Comparison of ENCODE assay signal across 8 cellular contexts in genomic region chr2:156341482-156342251, GRCh38. TPM values are rescaled to one million over a fixed set of nuclear protein-coding genes. Genes with fewer than 3 reads are reported as not detected.
DNase-seq lines count a peak whose midpoint lies in the region; ATAC-seq and TF ChIP-seq lines count a peak whose summit lies in the region.

No MANE protein-coding gene starts in this region.

- H3K36me3 ChIP-seq in duodenal mucosa (ENCODE audit: control insufficient read depth in 1 of 2, insufficient read depth in 2 of 2, low read length in 2 of 2), result no peaks in the 10 kb centered on the region
- H3K36me3 ChIP-seq in lower lobe of right lung, result no peaks in the 10 kb centered on the region

- H3K9ac ChIP-seq in duodenal mucosa (ENCODE audit: low read depth in 1 of 2, low read length in 2 of 2), result peak overlapping the region; percentile 86 to 99

- no peaks in the 10 kb centered on the region for H3K9me3 ChIP-seq in duodenal mucosa (ENCODE audit: control insufficient read depth in 1 of 2, low read length in 2 of 2)
- H3K9me3 ChIP-seq in lower lobe of right lung, result no peaks in the 10 kb centered on the region

- intact Hi-C loops in activated CD4-positive, alpha-beta memory T cell treated with anti-CD3 and anti-CD28 coated beads for 36 hours (cut with micrococcal nuclease), result loop anchor here (1.0 to 2.0 kb wide), 7 partner anchors 9 to 919 kb away; partner anchors contain the start of genes GPD2 and NR4A2
- intact Hi-C loops in lower lobe of right lung (cut with DNase I), result no loop called here

- no peak for TF ChIP-seq CTCF in lower lobe of right lung (IDR thresholded peaks at IDR 0.05)

- peak overlapping the region; percentile 99 for H3K27ac Mint-ChIP-seq in activated CD4-positive, alpha-beta memory T cell treated with anti-CD3 and anti-CD28 coated beads for 36 hours

- CTCF ChIA-PET in activated CD4-positive, alpha-beta memory T cell treated with anti-CD3 and anti-CD28 coated beads for 36 hours (lab: Charles Lee), result interaction anchor here (0.9 to 1.6 kb wide), 9 partner anchors 9 to 965 kb away, joined by 3 to 13 read pairs (median 5); partner anchors contain the start of gene NR4A2

- peaks cover 19 to 34% of the 10 kb centered on the region in 2 donors for H3K4me1 ChIP-seq in duodenal mucosa (ENCODE audit: control insufficient read depth in 1 of 2, insufficient read depth in 2 of 2, low read length in 2 of 2)
- peaks cover 38% of the 10 kb centered on the region for H3K4me1 ChIP-seq in lower lobe of right lung

- peak overlapping the region; percentile 100 for H3K27ac ChIP-seq in duodenal mucosa (ENCODE audit: low read depth, low read length)
- H3K27ac ChIP-seq in lower lobe of right lung, result peak overlapping the region; percentile 100

- DNase-seq in C1 segment of cervical spinal cord (lab: John Stamatoyannopoulos, UW) (peak in 13 of 14 donors; percentile 55 to 93 (median 85)), NCI-H774 (lab: John Stamatoyannopoulos, UW) (peak; percentile 93), lower lobe of right lung (peak; percentile 93)
- peak; percentile 93 for DNase-seq in activated CD4-positive, alpha-beta memory T cell treated with anti-CD3 and anti-CD28 coated beads for 36 hours
- peak; percentile 83 to 85 (median 85) for DNase-seq in stimulated activated CD4-positive, alpha-beta T cell treated with anti-CD3 and anti-CD28 coated beads, TNF-alpha, amount 100 ng/mL, for 4 hours (ENCODE audit: low read depth in 3 of 3)

- H3K4me3 ChIP-seq in duodenal mucosa (ENCODE audit: low read depth in 1 of 2, low read length in 2 of 2) (peak overlapping the region; percentile 78 to 97), lower lobe of right lung (peak overlapping the region; percentile 75)

- ATAC-seq in GM19372 (IDR thresholded peaks at IDR 0.05; ENCODE audit: low read depth, unreplicated experiment), result peak; percentile 74
- peak; percentile 75 for ATAC-seq in HG03520 (IDR thresholded peaks at IDR 0.05; ENCODE audit: unreplicated experiment)
- ATAC-seq in lower lobe of right lung, result peak; percentile 93 to 95

- H3K36me3 Mint-ChIP-seq in activated CD4-positive, alpha-beta memory T cell treated with anti-CD3 and anti-CD28 coated beads for 36 hours, result no peaks in the 10 kb centered on the region

- H3K4me1 Mint-ChIP-seq in activated CD4-positive, alpha-beta memory T cell treated with anti-CD3 and anti-CD28 coated beads for 36 hours (ENCODE audit: low read depth), result peaks cover 47% of the 10 kb centered on the region

- POLR2A ChIA-PET in activated CD4-positive, alpha-beta memory T cell treated with anti-CD3 and anti-CD28 coated beads for 36 hours (lab: Charles Lee), result interaction anchor here (0.7 to 3.4 kb wide), 6 partner anchors 8 to 96 kb away, joined by 3 to 39 read pairs (median 12); partner anchors contain the start of genes GPD2 and NR4A2

- no peaks in the 10 kb centered on the region for H3K27me3 Mint-ChIP-seq in activated CD4-positive, alpha-beta memory T cell treated with anti-CD3 and anti-CD28 coated beads for 36 hours

- H3K4me3 Mint-ChIP-seq in activated CD4-positive, alpha-beta memory T cell treated with anti-CD3 and anti-CD28 coated beads for 36 hours, result peak overlapping the region; percentile 94

- no peaks in the 10 kb centered on the region for H3K9me3 Mint-ChIP-seq in activated CD4-positive, alpha-beta memory T cell treated with anti-CD3 and anti-CD28 coated beads for 36 hours

- H3K27me3 ChIP-seq in duodenal mucosa (ENCODE audit: control insufficient read depth in 1 of 2, insufficient read depth in 2 of 2, low read length in 2 of 2) (no peaks in the 10 kb centered on the region), lower lobe of right lung (ENCODE audit: low read depth) (no peaks in the 10 kb centered on the region)

RNA-seq across cellular contexts. Expression of gene NR4A2, which starts 9.1 kb away (rescaled TPM):
- 10 to 100 TPM in 1 of 2 experiments, 1 to 10 TPM in 1; 9.3 to 10.0 TPM for total RNA-seq in activated CD4-positive, alpha-beta memory T cell treated with anti-CD3 and anti-CD28 coated beads for 36 hours
- 4.0 TPM for total RNA-seq in lower lobe of right lung

Comparison
In these comparisons a context has a peak if more than half of its experiments do, and no peak if none do; other contexts are left out.
1. Peak in every context shown above with its lines: DNase-seq, ATAC-seq, H3K4me3 ChIP-seq and H3K27ac ChIP-seq.